In the genomic region with DNA sequence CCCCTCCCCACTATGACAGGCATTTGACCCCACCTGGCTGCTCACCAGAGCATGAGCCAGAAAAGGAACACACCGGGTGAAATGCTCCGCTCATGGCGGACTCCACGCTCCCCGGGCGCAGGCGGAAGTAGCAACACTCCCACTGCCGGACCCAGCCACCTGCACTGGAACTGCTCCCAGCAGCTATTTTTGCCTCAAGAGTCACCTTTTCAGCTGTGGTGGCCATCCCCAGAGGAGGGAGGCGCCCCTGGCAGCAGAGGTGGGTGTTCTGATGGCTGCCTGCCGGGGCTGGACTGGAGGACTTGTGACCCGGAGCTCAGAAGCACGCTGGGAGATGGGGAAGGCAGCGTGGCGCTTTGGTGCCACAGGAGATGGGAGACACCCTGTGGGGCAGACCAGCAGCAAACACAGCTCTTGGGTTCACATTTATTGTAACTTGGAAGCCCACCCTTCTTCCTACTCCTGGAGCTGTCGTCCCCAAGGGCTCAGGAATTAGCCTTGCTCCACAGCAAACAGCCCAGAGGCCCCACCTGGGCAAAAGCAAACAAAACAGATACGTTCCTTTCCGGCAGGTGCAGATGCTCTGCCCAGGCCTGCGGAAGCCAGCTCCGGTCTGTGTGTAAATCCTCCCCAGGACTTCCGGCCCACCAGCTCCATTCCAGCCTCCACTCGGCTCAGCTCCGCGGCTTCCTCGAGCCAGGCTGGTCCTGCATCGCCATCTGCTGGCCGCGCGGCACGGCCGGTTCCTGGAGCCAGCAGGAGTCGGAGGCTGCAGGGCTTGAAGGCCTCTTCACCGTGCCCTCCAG, we compare ENCODE assay signal across 1 cellular context.
TF ChIP-seq lines count a peak whose summit lies in the region.

No MANE protein-coding gene starts in this region.

TF ChIP-seq in GM23338, 12 proteins besides CTCF, POLR2A, EP300 and RAD21 (continued from another document):
- TF ChIP-seq ZNF462 (CRISPR knock-in tag; IDR thresholded peaks at IDR 0.05) (no peak), POLR2AphosphoS5 (IDR thresholded peaks at IDR 0.05; ENCODE audit: low read depth) (peak; percentile 46; the same call in 1 of the 2 replicates), CREB1 (CRISPR knock-in tag; IDR thresholded peaks at IDR 0.05; ENCODE audit: low read depth) (peak; percentile 73), REST (IDR thresholded peaks at IDR 0.05; ENCODE audit: unreplicated experiment) (peak; percentile 30), ZNF114 (CRISPR knock-in tag; IDR thresholded peaks at IDR 0.05) (no peak), NANOG (IDR thresholded peaks at IDR 0.05; ENCODE audit: borderline replicate concordance) (no peak), ZNF331 (CRISPR knock-in tag; IDR thresholded peaks at IDR 0.05; ENCODE audit: low read depth) (no peak), EZH2phosphoT487 (IDR thresholded peaks at IDR 0.05; ENCODE audit: unreplicated experiment) (no peak), JUNB (IDR thresholded peaks at IDR 0.05; ENCODE audit: unreplicated experiment) (no peak)
- TF ChIP-seq, protein P1, sequence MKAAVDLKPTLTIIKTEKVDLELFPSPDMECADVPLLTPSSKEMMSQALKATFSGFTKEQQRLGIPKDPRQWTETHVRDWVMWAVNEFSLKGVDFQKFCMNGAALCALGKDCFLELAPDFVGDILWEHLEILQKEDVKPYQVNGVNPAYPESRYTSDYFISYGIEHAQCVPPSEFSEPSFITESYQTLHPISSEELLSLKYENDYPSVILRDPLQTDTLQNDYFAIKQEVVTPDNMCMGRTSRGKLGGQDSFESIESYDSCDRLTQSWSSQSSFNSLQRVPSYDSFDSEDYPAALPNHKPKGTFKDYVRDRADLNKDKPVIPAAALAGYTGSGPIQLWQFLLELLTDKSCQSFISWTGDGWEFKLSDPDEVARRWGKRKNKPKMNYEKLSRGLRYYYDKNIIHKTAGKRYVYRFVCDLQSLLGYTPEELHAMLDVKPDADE (IDR thresholded peaks at IDR 0.05) = 0 out of 2 replicates have a peak, but pooled peaks have one; percentile 36
